13 cellular contexts compared by ENCODE assay signal in the genomic region with DNA sequence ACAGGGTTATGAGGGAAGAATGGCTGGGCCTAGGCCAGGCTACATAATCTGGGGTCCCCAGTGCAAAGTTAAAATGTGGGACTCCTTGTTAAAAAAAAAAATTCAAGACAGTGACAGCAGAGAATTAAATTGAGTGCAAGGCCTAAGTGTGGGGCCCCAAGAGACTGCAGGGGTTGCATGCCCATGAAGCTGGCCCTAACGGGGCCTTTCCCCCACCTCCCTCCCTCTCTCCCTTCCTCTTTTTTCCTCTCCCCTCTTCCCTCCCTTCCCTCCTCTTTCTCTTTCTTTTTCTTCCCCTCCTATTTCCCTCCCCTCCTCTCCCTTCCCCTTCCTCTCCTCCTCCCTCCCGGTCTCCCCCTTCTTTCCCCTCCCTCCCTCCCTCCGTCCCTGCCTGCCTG.
"Had no signal": no experiment of that assay in that cellular context is flagged by ENCODE, and none has a peak within 500 bp of the region (broad histone marks: within the 10 kb centered on the region; RNA-seq: fewer than 3 reads in every experiment).

No MANE protein-coding gene starts in this region.

- H3K36me3 ChIP-seq: left ventricle myocardium inferior had no signal

- H3K9me3 ChIP-seq: left ventricle myocardium inferior had no signal

- H3K4me1 ChIP-seq: left ventricle myocardium inferior had no signal

- H3K27ac ChIP-seq: epithelial cell of prostate, left ventricle myocardium inferior, SK-N-MC had no signal

- DNase-seq: activated CD4-positive, alpha-beta T cell treated with anti-CD3 and anti-CD28 coated beads, Interleukin-2, amount 10 ng/mL, durations not matched to agents 7 days and 5 days; activated CD8-positive, alpha-beta memory T cell treated with anti-CD3 and anti-CD28 coated beads, Interleukin-2, amount 50 U/mL, for 48 hours; activated naive CD4-positive, alpha-beta T cell; activated naive CD8-positive, alpha-beta T cell treated with anti-CD3 and anti-CD28 coated beads, Interleukin-2, amount 10 ng/mL, durations not matched to agents 7 days and 5 days; aorta; cerebellar nuclear complex; dermis blood vessel endothelial cell; islet precursor cell; left ventricle myocardium inferior; stimulated activated CD4-positive, alpha-beta T cell treated with anti-CD3 and anti-CD28 coated beads, Interleukin-12 subunit alpha, Interleukin-12 subunit beta, amount 100 ng/mL, for 4 hours; stimulated activated CD4-positive, alpha-beta T cell treated with anti-CD3 and anti-CD28 coated beads, Interleukin-2, amount 100 ng/mL, for 24 hours had no signal

- H3K4me3 ChIP-seq: left ventricle myocardium inferior, SK-N-MC had no signal
